18 cellular contexts compared by ENCODE assay signal in the genomic region with DNA sequence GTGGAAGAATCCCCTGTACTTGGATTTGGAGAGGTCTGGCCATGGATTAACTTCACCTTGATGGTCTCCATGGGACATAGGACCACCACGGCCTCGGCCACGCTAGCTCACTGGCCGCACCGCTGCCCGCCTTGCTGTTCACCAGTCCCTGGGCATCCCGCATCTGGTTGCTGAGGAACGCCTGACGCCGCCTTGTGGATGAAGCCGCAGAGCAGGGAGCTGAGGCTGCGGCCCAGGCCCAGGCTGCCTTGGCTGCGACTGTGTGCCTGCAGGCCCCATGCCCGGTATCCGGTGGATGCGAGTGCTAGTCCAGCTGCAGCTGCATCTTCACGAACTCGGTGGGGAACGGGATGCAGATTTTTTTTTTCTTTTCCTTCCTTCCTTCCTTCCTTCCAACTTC.
DNase-seq lines count a peak whose midpoint lies in the region; ATAC-seq and TF ChIP-seq lines count a peak whose summit lies in the region.
"Had no signal": no experiment of that assay in that cellular context is flagged by ENCODE, and none has a peak within 500 bp of the region (broad histone marks: within the 10 kb centered on the region; RNA-seq: fewer than 3 reads in every experiment).

No MANE protein-coding gene starts in this region.

- no peak overlapping the region for H3K4me3 Mint-ChIP-seq in osteocyte (ENCODE audit: unreplicated experiment)
- no peak overlapping the region for H3K4me3 Mint-ChIP-seq in activated T-helper 2 cell treated with anti-CD3 and anti-CD28 coated beads, Interferon-gamma antibody, Interleukin-2, Interleukin-4, amounts not matched to agents 10 μg/mL and 5 μg/mL and 100 μg/mL, durations not matched to agents 14 hours and 24 hours and 36 hours (ENCODE audit: low read depth)
- H3K4me3 Mint-ChIP-seq: CD14-positive monocyte; CD4-positive, alpha-beta memory T cell; HFFc6 had no signal

- intact Hi-C loops in Right ventricle myocardium inferior (cut with DNase I), result no loop called here
- intact Hi-C loops in Right ventricle myocardium superior (cut with DNase I), result no loop called here
- intact Hi-C loops in activated T-helper 2 cell treated with anti-CD3 and anti-CD28 coated beads, Interferon-gamma antibody, Interleukin-2, Interleukin-4, amounts not matched to agents 10 μg/mL and 5 μg/mL and 100 μg/mL, durations not matched to agents 14 hours and 24 hours and 36 hours (cut with micrococcal nuclease), result no loop called here

- H3K4me1 ChIP-seq in HEK293 (ENCODE audit: control insufficient read depth, insufficient read depth, low read length), result no peaks in the 10 kb centered on the region
- H3K4me1 ChIP-seq: BLaER1 had no signal

- no peaks in the 10 kb centered on the region; the same call in 1 of the 2 replicates for H3K9me3 ChIP-seq in HEK293 (ENCODE audit: control insufficient read depth, insufficient read depth, low read depth, low read length)
- no peaks in the 10 kb centered on the region for H3K9me3 ChIP-seq in WERI-Rb-1 (ENCODE audit: severe bottlenecking)

- peaks cover 11% of the 10 kb centered on the region for H3K9me3 Mint-ChIP-seq in osteocyte (ENCODE audit: unreplicated experiment)
- peaks cover 22% of the 10 kb centered on the region for H3K9me3 Mint-ChIP-seq in activated T-helper 2 cell treated with anti-CD3 and anti-CD28 coated beads, Interferon-gamma antibody, Interleukin-2, Interleukin-4, amounts not matched to agents 10 μg/mL and 5 μg/mL and 100 μg/mL, durations not matched to agents 14 hours and 24 hours and 36 hours
- H3K9me3 Mint-ChIP-seq: HFFc6 had no signal

- no peaks in the 10 kb centered on the region for H3K27me3 ChIP-seq in WERI-Rb-1 (ENCODE audit: insufficient read depth, low read depth, severe bottlenecking)
- H3K27me3 ChIP-seq: BLaER1 had no signal

- H3K4me3 ChIP-seq in HEK293 (ENCODE audit: low read depth, low read length) (no peak overlapping the region), WERI-Rb-1 (ENCODE audit: low read depth, low read length) (no peak overlapping the region)
- H3K4me3 ChIP-seq: BLaER1 had no signal

- peaks cover 13% of the 10 kb centered on the region for H3K36me3 Mint-ChIP-seq in osteocyte (ENCODE audit: unreplicated experiment)
- peaks cover 48% of the 10 kb centered on the region for H3K36me3 Mint-ChIP-seq in activated T-helper 2 cell treated with anti-CD3 and anti-CD28 coated beads, Interferon-gamma antibody, Interleukin-2, Interleukin-4, amounts not matched to agents 10 μg/mL and 5 μg/mL and 100 μg/mL, durations not matched to agents 14 hours and 24 hours and 36 hours (ENCODE audit: low read depth)

- TF ChIP-seq CTCF in HEK293 (tag by site-specific recombination; IDR thresholded peaks at IDR 0.05) (no peak), osteocyte (IDR thresholded peaks at IDR 0.05) (no peak), WERI-Rb-1 (IDR thresholded peaks at IDR 0.05; ENCODE audit: low read depth, low read length) (no peak)

- CTCF ChIA-PET in HEK293 (lab: Yijun Ruan, JAX), result interaction anchor here (0.6 kb wide), 1 partner anchor 260 kb away, joined by 3 read pairs; no protein-coding TSS in a partner anchor

- DNase-seq in Right ventricle myocardium inferior (ENCODE audit: missing footprints), result peak; percentile 34
- DNase-seq in Right ventricle myocardium superior, result no peak
- DNase-seq in osteocyte (ENCODE audit: extremely low spot score, unreplicated experiment), result peak; percentile 69
- DNase-seq in activated T-helper 2 cell treated with anti-CD3 and anti-CD28 coated beads, Interferon-gamma antibody, Interleukin-2, Interleukin-4, amounts not matched to agents 10 μg/mL and 5 μg/mL and 100 μg/mL, durations not matched to agents 14 hours and 24 hours and 36 hours (ENCODE audit: low spot score), result no peak
- DNase-seq in WERI-Rb-1, result no peak
- no peak for DNase-seq in SKM-1 (lab: John Stamatoyannopoulos, UW; ENCODE audit: unreplicated experiment)
- DNase-seq: 8988T; CD4-positive, alpha-beta memory T cell; DMS153; DMS79; GDM1; HCEC 1CT; HFFc6; IMR-90 had no signal

- no peaks in the 10 kb centered on the region for H3K4me1 Mint-ChIP-seq in osteocyte (ENCODE audit: unreplicated experiment)
- H3K4me1 Mint-ChIP-seq in activated T-helper 2 cell treated with anti-CD3 and anti-CD28 coated beads, Interferon-gamma antibody, Interleukin-2, Interleukin-4, amounts not matched to agents 10 μg/mL and 5 μg/mL and 100 μg/mL, durations not matched to agents 14 hours and 24 hours and 36 hours (ENCODE audit: low read depth), result no peaks in the 10 kb centered on the region
- H3K4me1 Mint-ChIP-seq: CD14-positive monocyte; CD4-positive, alpha-beta memory T cell had no signal

- peaks cover 13 to 29% of the 10 kb centered on the region in 2 experiments for H3K36me3 ChIP-seq in HEK293 (ENCODE audit: control insufficient read depth in 2 of 2, insufficient read depth in 1 of 2, low read length in 2 of 2)
- no peaks in the 10 kb centered on the region for H3K36me3 ChIP-seq in WERI-Rb-1

- H3K27me3 Mint-ChIP-seq in osteocyte (ENCODE audit: unreplicated experiment), result no peaks in the 10 kb centered on the region
- no peaks in the 10 kb centered on the region for H3K27me3 Mint-ChIP-seq in activated T-helper 2 cell treated with anti-CD3 and anti-CD28 coated beads, Interferon-gamma antibody, Interleukin-2, Interleukin-4, amounts not matched to agents 10 μg/mL and 5 μg/mL and 100 μg/mL, durations not matched to agents 14 hours and 24 hours and 36 hours (ENCODE audit: low read depth)
- H3K27me3 Mint-ChIP-seq: CD4-positive, alpha-beta memory T cell had no signal

- ATAC-seq in Right ventricle myocardium inferior (no peak), Right ventricle myocardium superior (ENCODE audit: poor library complexity) (no peak)

- no peak overlapping the region for H3K27ac Mint-ChIP-seq in osteocyte (ENCODE audit: unreplicated experiment)
- H3K27ac Mint-ChIP-seq in activated T-helper 2 cell treated with anti-CD3 and anti-CD28 coated beads, Interferon-gamma antibody, Interleukin-2, Interleukin-4, amounts not matched to agents 10 μg/mL and 5 μg/mL and 100 μg/mL, durations not matched to agents 14 hours and 24 hours and 36 hours, result no peak overlapping the region
- H3K27ac Mint-ChIP-seq: CD14-positive monocyte; CD4-positive, alpha-beta memory T cell; HFFc6 had no signal

- H3K27ac ChIP-seq in HEK293 (ENCODE audit: extremely low read depth, low read depth, low read length), result no peak overlapping the region
- no peak overlapping the region for H3K27ac ChIP-seq in WERI-Rb-1
- H3K27ac ChIP-seq: BLaER1, HL-60 had no signal

- POLR2A ChIA-PET in HEK293 (lab: Yijun Ruan, JAX), result no interaction called here

TF ChIP-seq in HEK293, 187 proteins besides CTCF, POLR2A, EP300 and RAD21:
- TF ChIP-seq ZNF366 (tag by site-specific recombination; conservative IDR thresholded peaks at IDR 0.05) (peak; percentile 49; the same call in 1 of the 2 replicates), ZBTB7A (tag by site-specific recombination; IDR thresholded peaks at IDR 0.05; ENCODE audit: low read depth) (no peak)

Comparison
In these comparisons a context has a peak if more than half of its experiments do, and no peak if none do; other contexts are left out.
1. DNase-seq: peak in Right ventricle myocardium inferior (single experiment) and osteocyte (single experiment); none in Right ventricle myocardium superior (single experiment), activated T-helper 2 cell treated with anti-CD3 and anti-CD28 coated beads, Interferon-gamma antibody, Interleukin-2, Interleukin-4, amounts not matched to agents 10 μg/mL and 5 μg/mL and 100 μg/mL, durations not matched to agents 14 hours and 24 hours and 36 hours (single experiment), WERI-Rb-1 (single experiment) and SKM-1 (single experiment).